ENCODE assay signal across 36 cellular contexts in genomic region chr3:158505117-158505516, GRCh38.
"Had no signal": no experiment of that assay in that cellular context is flagged by ENCODE, and none has a peak within 500 bp of the region (broad histone marks: within the 10 kb centered on the region; RNA-seq: fewer than 3 reads in every experiment).

No MANE protein-coding gene starts in this region.

- H3K27me3 Mint-ChIP-seq: activated CD4-positive, alpha-beta memory T cell treated with anti-CD3 and anti-CD28 coated beads, Interleukin-2, amount 10 ng/mL, durations not matched to agents 7 days and 5 days; activated CD4-positive, alpha-beta T cell treated with anti-CD3 and anti-CD28 coated beads for 36 hours; activated CD4-positive, alpha-beta T cell treated with anti-CD3 and anti-CD28 coated beads, Interleukin-2, amount 10 ng/mL, durations not matched to agents 7 days and 5 days; activated CD8-positive, alpha-beta memory T cell treated with anti-CD3 and anti-CD28 coated beads, Interleukin-2, amount 10 ng/mL, durations not matched to agents 7 days and 5 days; activated naive CD4-positive, alpha-beta T cell treated with anti-CD3 and anti-CD28 coated beads, Interleukin-2, amount 10 ng/mL, durations not matched to agents 7 days and 5 days; activated naive CD4-positive, alpha-beta T cell treated with anti-CD3 and anti-CD28 coated beads, Interleukin-2, amount 50 U/mL, for 24 hours; activated naive CD8-positive, alpha-beta T cell; activated naive CD8-positive, alpha-beta T cell treated with anti-CD3 and anti-CD28 coated beads, Interleukin-2, amount 10 ng/mL, durations not matched to agents 7 days and 5 days; activated naive CD8-positive, alpha-beta T cell treated with anti-CD3 and anti-CD28 coated beads, Interleukin-2, amount 50 U/mL, for 24 hours; activated T-cell treated with anti-CD3 and anti-CD28 coated beads, Interleukin-2, amount 50 U/mL, for 24 hours; brain had no signal

- H3K27me3 ChIP-seq: ascending aorta, cardiac muscle cell had no signal

- H3K4me3 Mint-ChIP-seq: activated CD4-positive, alpha-beta memory T cell treated with anti-CD3 and anti-CD28 coated beads, Interleukin-2, amount 10 ng/mL, durations not matched to agents 7 days and 5 days; activated CD4-positive, alpha-beta T cell treated with anti-CD3 and anti-CD28 coated beads for 36 hours; activated CD4-positive, alpha-beta T cell treated with anti-CD3 and anti-CD28 coated beads, Interleukin-2, amount 10 ng/mL, durations not matched to agents 7 days and 5 days; activated CD8-positive, alpha-beta memory T cell treated with anti-CD3 and anti-CD28 coated beads, Interleukin-2, amount 10 ng/mL, durations not matched to agents 7 days and 5 days; activated CD8-positive, alpha-beta T cell treated with anti-CD3 and anti-CD28 coated beads, Interleukin-2, amount 10 ng/mL, durations not matched to agents 7 days and 5 days; activated naive CD4-positive, alpha-beta T cell treated with anti-CD3 and anti-CD28 coated beads, Interleukin-2, amount 10 ng/mL, durations not matched to agents 7 days and 5 days; activated naive CD4-positive, alpha-beta T cell treated with anti-CD3 and anti-CD28 coated beads, Interleukin-2, amount 50 U/mL, for 24 hours; activated naive CD8-positive, alpha-beta T cell; activated naive CD8-positive, alpha-beta T cell treated with anti-CD3 and anti-CD28 coated beads, Interleukin-2, amount 10 ng/mL, durations not matched to agents 7 days and 5 days; activated naive CD8-positive, alpha-beta T cell treated with anti-CD3 and anti-CD28 coated beads, Interleukin-2, amount 50 U/mL, for 24 hours; activated T-cell treated with anti-CD3 and anti-CD28 coated beads, Interleukin-2, amount 50 U/mL, for 24 hours; brain; T-helper 1 cell treated with Interleukin-12 subunit alpha and Interleukin-12 subunit beta and Interleukin-4 antibody, amounts not matched to agents 30 μg/mL and 1 μg/mL, for 36 hours; T-helper 2 cell treated with Interferon-gamma antibody and Interleukin-4, amounts not matched to agents 5 μg/mL and 100 μg/mL, for 36 hours; WTC11 had no signal

- ATAC-seq: activated CD4-positive, alpha-beta T cell treated with anti-CD3 and anti-CD28 coated beads for 36 hours; activated CD4-positive, CD25-positive, alpha-beta regulatory T cell treated with anti-CD3 and anti-CD28 coated beads, Interleukin-2, amount 50 U/mL, for 24 hours; activated CD8-positive, alpha-beta memory T cell treated with anti-CD3 and anti-CD28 coated beads, Interleukin-2, amount 10 ng/mL, durations not matched to agents 7 days and 5 days; activated CD8-positive, alpha-beta T cell treated with anti-CD3 and anti-CD28 coated beads, Interleukin-2, amount 10 ng/mL, durations not matched to agents 7 days and 5 days; activated naive CD8-positive, alpha-beta T cell treated with anti-CD3 and anti-CD28 coated beads, Interleukin-2, amount 50 U/mL, for 24 hours; WTC11 had no signal

- H3K36me3 ChIP-seq: ascending aorta, cardiac muscle cell had no signal

- H3K4me3 ChIP-seq: ascending aorta, cardiac muscle cell had no signal

- H3K36me3 Mint-ChIP-seq: activated naive CD4-positive, alpha-beta T cell treated with anti-CD3 and anti-CD28 coated beads, Interleukin-2, amount 10 ng/mL, durations not matched to agents 7 days and 5 days had no signal

- H3K4me1 Mint-ChIP-seq: activated CD4-positive, alpha-beta memory T cell treated with anti-CD3 and anti-CD28 coated beads, Interleukin-2, amount 10 ng/mL, durations not matched to agents 7 days and 5 days; activated CD4-positive, alpha-beta T cell treated with anti-CD3 and anti-CD28 coated beads for 36 hours; activated CD4-positive, alpha-beta T cell treated with anti-CD3 and anti-CD28 coated beads, Interleukin-2, amount 10 ng/mL, durations not matched to agents 7 days and 5 days; activated CD8-positive, alpha-beta memory T cell treated with anti-CD3 and anti-CD28 coated beads, Interleukin-2, amount 10 ng/mL, durations not matched to agents 7 days and 5 days; activated naive CD4-positive, alpha-beta T cell treated with anti-CD3 and anti-CD28 coated beads, Interleukin-2, amount 10 ng/mL, durations not matched to agents 7 days and 5 days; activated naive CD8-positive, alpha-beta T cell treated with anti-CD3 and anti-CD28 coated beads, Interleukin-2, amount 10 ng/mL, durations not matched to agents 7 days and 5 days; activated naive CD8-positive, alpha-beta T cell treated with anti-CD3 and anti-CD28 coated beads, Interleukin-2, amount 50 U/mL, for 24 hours; brain had no signal

- DNase-seq: activated CD4-positive, alpha-beta memory T cell treated with anti-CD3 and anti-CD28 coated beads, Interleukin-2, amount 10 ng/mL, durations not matched to agents 7 days and 5 days; activated CD4-positive, alpha-beta T cell treated with anti-CD3 and anti-CD28 coated beads for 1 hour; activated CD4-positive, alpha-beta T cell treated with anti-CD3 and anti-CD28 coated beads for 36 hours; activated CD4-positive, alpha-beta T cell treated with anti-CD3 and anti-CD28 coated beads for 48 hours; activated CD4-positive, alpha-beta T cell treated with anti-CD3 and anti-CD28 coated beads, Interleukin-2, amount 10 ng/mL, durations not matched to agents 7 days and 5 days; activated CD4-positive, alpha-beta T cell treated with anti-CD3 and anti-CD28 coated beads, Interleukin-2, amount 50 U/mL, for 48 hours; activated CD4-positive, CD25-positive, alpha-beta regulatory T cell; activated CD8-positive, alpha-beta memory T cell treated with anti-CD3 and anti-CD28 coated beads for 24 hours; activated CD8-positive, alpha-beta memory T cell treated with anti-CD3 and anti-CD28 coated beads, Interleukin-2, amount 10 ng/mL, durations not matched to agents 7 days and 5 days; activated CD8-positive, alpha-beta memory T cell treated with anti-CD3 and anti-CD28 coated beads, Interleukin-2, amount 50 U/mL, for 48 hours; activated CD8-positive, alpha-beta T cell treated with anti-CD3 and anti-CD28 coated beads, Interleukin-2, amount 10 ng/mL, durations not matched to agents 7 days and 5 days; activated effector memory CD4-positive, alpha-beta T cell treated with Interleukin-2 at 50 U/mL for 16 hours; activated gamma-delta T cell; activated naive CD4-positive, alpha-beta T cell treated with anti-CD3 and anti-CD28 coated beads, Interleukin-2, amount 10 ng/mL, durations not matched to agents 7 days and 5 days; activated naive CD4-positive, alpha-beta T cell treated with Interleukin-2 at 50 U/mL for 16 hours; activated naive CD8-positive, alpha-beta T cell treated with anti-CD3 and anti-CD28 coated beads, Interleukin-2, amount 10 ng/mL, durations not matched to agents 7 days and 5 days; activated naive CD8-positive, alpha-beta T cell treated with anti-CD3 and anti-CD28 coated beads, Interleukin-2, amount 50 U/mL, for 24 hours; activated T-cell treated with anti-CD3 and anti-CD28 coated beads, Interleukin-2, amount 50 U/mL, for 24 hours; activated T-cell treated with anti-CD3 and anti-CD28 coated beads, Interleukin-2, amount 50 U/mL, for 48 hours; amygdala; anterior cingulate cortex; central memory CD4-positive, alpha-beta T cell; T-helper 1 cell; T-helper 2 cell; T-helper 9 cell had no signal

- H3K27ac ChIP-seq: ascending aorta, cardiac muscle cell, VCaP had no signal

- H3K27ac Mint-ChIP-seq: activated CD4-positive, alpha-beta memory T cell treated with anti-CD3 and anti-CD28 coated beads, Interleukin-2, amount 10 ng/mL, durations not matched to agents 7 days and 5 days; activated CD4-positive, alpha-beta T cell treated with anti-CD3 and anti-CD28 coated beads for 36 hours; activated CD4-positive, alpha-beta T cell treated with anti-CD3 and anti-CD28 coated beads, Interleukin-2, amount 10 ng/mL, durations not matched to agents 7 days and 5 days; activated CD8-positive, alpha-beta memory T cell treated with anti-CD3 and anti-CD28 coated beads, Interleukin-2, amount 10 ng/mL, durations not matched to agents 7 days and 5 days; activated CD8-positive, alpha-beta T cell treated with anti-CD3 and anti-CD28 coated beads, Interleukin-2, amount 10 ng/mL, durations not matched to agents 7 days and 5 days; activated naive CD4-positive, alpha-beta T cell treated with anti-CD3 and anti-CD28 coated beads, Interleukin-2, amount 10 ng/mL, durations not matched to agents 7 days and 5 days; activated naive CD4-positive, alpha-beta T cell treated with anti-CD3 and anti-CD28 coated beads, Interleukin-2, amount 50 U/mL, for 24 hours; activated naive CD8-positive, alpha-beta T cell; activated naive CD8-positive, alpha-beta T cell treated with anti-CD3 and anti-CD28 coated beads, Interleukin-2, amount 10 ng/mL, durations not matched to agents 7 days and 5 days; activated naive CD8-positive, alpha-beta T cell treated with anti-CD3 and anti-CD28 coated beads, Interleukin-2, amount 50 U/mL, for 24 hours; activated T-cell treated with anti-CD3 and anti-CD28 coated beads, Interleukin-2, amount 50 U/mL, for 24 hours; activated T-helper 2 cell treated with anti-CD3 and anti-CD28 coated beads, Interferon-gamma antibody, Interleukin-2, Interleukin-4, amounts not matched to agents 10 μg/mL and 5 μg/mL and 100 μg/mL, durations not matched to agents 14 hours and 24 hours and 36 hours; brain; T-helper 1 cell treated with Interleukin-12 subunit alpha and Interleukin-12 subunit beta and Interleukin-4 antibody, amounts not matched to agents 30 μg/mL and 1 μg/mL, for 36 hours; T-helper 2 cell treated with Interferon-gamma antibody and Interleukin-4, amounts not matched to agents 5 μg/mL and 100 μg/mL, for 36 hours; WTC11 had no signal
